Comparison of ENCODE assay signal across 8 cellular contexts in genomic region chr1:27668808-27669723, GRCh38. TPM values are rescaled to one million over a fixed set of nuclear protein-coding genes. Genes with fewer than 3 reads are reported as not detected.
DNase-seq lines count a peak whose midpoint lies in the region; ATAC-seq, FAIRE-seq and TF ChIP-seq lines count a peak whose summit lies in the region.

No MANE protein-coding gene starts in this region.

- in situ Hi-C loops in HepG2 (cut with HindIII; ENCODE audit: extremely low pct_ligation_motif_present, low pct_unique_long_range_greater_than_20kb): loop anchor here (5.0 kb wide), 1 partner anchor 53 kb away; no protein-coding TSS in a partner anchor

- no peaks in the 10 kb centered on the region for H3K9me3 Mint-ChIP-seq in central memory CD8-positive, alpha-beta T cell

- H3K36me3 ChIP-seq in HepG2 (replicated peaks in 1 of 2; ENCODE audit: control insufficient read depth in 1 of 2, insufficient read depth in 2 of 2, low read length in 2 of 2): no peaks in the 10 kb centered on the region

- H3K36me3 Mint-ChIP-seq in central memory CD8-positive, alpha-beta T cell (ENCODE audit: insufficient read depth): peaks cover 15% of the 10 kb centered on the region

- H4K20me1 ChIP-seq in HepG2 (ENCODE audit: insufficient read depth, low read length): no peaks in the 10 kb centered on the region

- BruUV-seq in HepG2 (replicated peaks; lab: Mats Ljungman, UMichigan): no TSS peak

- no peak for TF ChIP-seq EP300 in HepG2 (IDR thresholded peaks at IDR 0.05; ENCODE audit: low read depth in 2 of 2, low read length in 2 of 2)
- no peak for TF ChIP-seq EP300 in HepG2 (CRISPR knock-in tag; IDR thresholded peaks at IDR 0.05; ENCODE audit: borderline replicate concordance)

- H3K4me3 Mint-ChIP-seq in central memory CD8-positive, alpha-beta T cell: peak overlapping the region; percentile 63

- H3K27ac ChIP-seq in HepG2 (ENCODE audit: extremely low read length, insufficient read depth, low read length): no peak overlapping the region

- H3K9me3 ChIP-seq in HepG2 (ENCODE audit: low read length): no peaks in the 10 kb centered on the region

- peak; percentile 96 for TF ChIP-seq CTCF in HepG2 (CRISPR knock-in tag; IDR thresholded peaks at IDR 0.05)

- DNase-seq in NCI-H2029 treated with DMSO at 0.1 percent for 48 hours (lab: John Stamatoyannopoulos, UW) (peak; percentile 6), NCI-H2029 (lab: John Stamatoyannopoulos, UW) (no peak), NCI-H2081 treated with DMSO at 0.1 percent for 48 hours (lab: John Stamatoyannopoulos, UW) (peak; percentile 2), HepG2 (ENCODE audit: low spot score) (no peak)
- peak; percentile 68 for DNase-seq in activated CD4-positive, alpha-beta T cell treated with anti-CD3 and anti-CD28 coated beads for 1 hour
- peak; percentile 74 to 91 for DNase-seq in central memory CD8-positive, alpha-beta T cell (ENCODE audit: low spot score in 2 of 2)
- peak; percentile 92 for DNase-seq in stimulated activated CD4-positive, alpha-beta T cell treated with anti-CD3 and anti-CD28 coated beads, Interleukin-4, amount 100 ng/mL, for 1 hour

- peak; percentile 73 for TF ChIP-seq RAD21 in HepG2 (CRISPR knock-in tag; IDR thresholded peaks at IDR 0.05)

- no peak overlapping the region for H2AFZ ChIP-seq in HepG2 (ENCODE audit: low read length)

- H3K4me2 ChIP-seq in HepG2 (ENCODE audit: low read depth, low read length): peak overlapping the region; percentile 99

- intact Hi-C loops in HepG2 (cut with micrococcal nuclease; ENCODE audit: unreplicated experiment): loop anchor here (10.0 kb wide), 1 partner anchor 274 kb away; the partner anchor contains the start of gene GPR3

- peak overlapping the region; percentile 71 for H3K27ac Mint-ChIP-seq in central memory CD8-positive, alpha-beta T cell (ENCODE audit: low read depth)

- no peak for TF ChIP-seq POLR2A in HepG2 (IDR thresholded peaks at IDR 0.05; ENCODE audit: insufficient read depth in 1 of 2, low read depth in 2 of 2, low read length in 2 of 2)

- peaks cover 29% of the 10 kb centered on the region for H3K4me1 Mint-ChIP-seq in central memory CD8-positive, alpha-beta T cell

- peak; percentile 37 for ATAC-seq in central memory CD8-positive, alpha-beta T cell (replicated peaks; ENCODE audit: extremely low read depth, poor library complexity, severe bottlenecking)
- peak; percentile 28; the same call in 2 of the 3 replicates for ATAC-seq in HepG2
- no peak for ATAC-seq in HG03378 (IDR thresholded peaks at IDR 0.05; ENCODE audit: unreplicated experiment)

- POLR2A ChIA-PET in HepG2 (lab: Yijun Ruan, JAX): interaction anchor here (0.9 to 1.0 kb wide), 5 partner anchors 27 to 161 kb away, joined by 3 to 8 read pairs (median 4); partner anchors contain the start of genes PPP1R8 and STX12

- no peaks in the 10 kb centered on the region for H3K27me3 Mint-ChIP-seq in central memory CD8-positive, alpha-beta T cell

- no peak overlapping the region for H3K9ac ChIP-seq in HepG2 (ENCODE audit: insufficient read depth, low read depth, low read length)

- peaks cover 40% of the 10 kb centered on the region for H3K4me1 ChIP-seq in HepG2 (ENCODE audit: insufficient read depth, low read length)

- H3K27me3 ChIP-seq in HepG2 (ENCODE audit: control insufficient read depth in 1 of 2, insufficient read depth in 2 of 2, low read length in 2 of 2): no peaks in the 10 kb centered on the region

- CTCF ChIA-PET in HepG2 (lab: Yijun Ruan, JAX; ENCODE audit: low intra/inter-chr PET ratio, low total read pairs): interaction anchor here (1.7 kb wide), 1 partner anchor 50 kb away, joined by 7 read pairs; no protein-coding TSS in a partner anchor

- peak overlapping the region in 2 of 3 experiments; percentile 38 to 67; a peak in 4 of 6 replicates for H3K4me3 ChIP-seq in HepG2 (replicated peaks in 1 of 3; ENCODE audit: insufficient read depth in 1 of 3, low read depth in 2 of 3, low read length in 3 of 3)

- FAIRE-seq in HepG2 (lab: Jason Lieb, UNC): peak; percentile 52

- WGBS in HepG2 (ENCODE audit: low lambda C conversion rate): 10% methylated on average over 36 of the region's 36 CpGs

- H3K79me2 ChIP-seq in HepG2 (ENCODE audit: insufficient read depth, low read length): no peaks in the 10 kb centered on the region

TF ChIP-seq in HepG2, 621 proteins besides CTCF, POLR2A, EP300 and RAD21 (continues in another document):
- TF ChIP-seq FOSL2 (CRISPR knock-in tag; IDR thresholded peaks at IDR 0.05) (0 out of 2 replicates have a peak, but pooled peaks have one; percentile 10), ZKSCAN8 (CRISPR knock-in tag; IDR thresholded peaks at IDR 0.05; ENCODE audit: borderline replicate concordance) (no peak)

RNA-seq across cellular contexts. Expression of gene IFI6, which starts 2.9 kb away (rescaled TPM):
- total RNA-seq in HepG2 (2016; rRNA removed; fragmentation: Illumina TruSeq; extraction: Trizol): 6.1 and 13.2 TPM in 2 replicates
- total RNA-seq in HepG2 (2016; cell fraction: cytosol; rRNA removed; fragmentation: Illumina TruSeq; extraction: Trizol; ENCODE audit: low read depth): 2.7 and 3.0 TPM in 2 replicates
- total RNA-seq in HepG2 (2016; cell fraction: insoluble cytoplasmic fraction; rRNA removed; fragmentation: Illumina TruSeq; extraction: Trizol): 7.4 and 12.7 TPM in 2 replicates
- total RNA-seq in HepG2 (2016; cell fraction: membrane; rRNA removed; fragmentation: Illumina TruSeq; extraction: Trizol): 3.2 and 3.3 TPM in 2 replicates
- 8.4 and 10.6 TPM in 2 replicates for total RNA-seq in HepG2 (2016; cell fraction: nucleus; rRNA removed; fragmentation: Illumina TruSeq; extraction: Trizol)
- 12.9 and 21.8 TPM in 2 replicates for polyA plus RNA-seq in HepG2 (2011; rRNA removed)
- 18.2 and 23.3 TPM in 2 replicates for polyA plus RNA-seq in HepG2 (2011; cell fraction: cytosol; rRNA removed)
- 6.3 and 11.3 TPM in 2 replicates for polyA plus RNA-seq in HepG2 (2011; cell fraction: nucleus; rRNA removed)
- 10.8 and 16.9 TPM in 2 replicates for polyA plus RNA-seq in HepG2 (2012)
- 2.0 and 3.3 TPM in 2 replicates for polyA plus RNA-seq in HepG2 (2016; cell fraction: cytosol; fragmentation: Illumina TruSeq; extraction: Trizol; ENCODE audit: low read depth)
- polyA plus RNA-seq in HepG2 (2016; cell fraction: insoluble cytoplasmic fraction; fragmentation: Illumina TruSeq; extraction: Trizol; ENCODE audit: low read depth): 5.6 and 6.9 TPM in 2 replicates
- 3.2 and 3.9 TPM in 2 replicates for polyA plus RNA-seq in HepG2 (2016; cell fraction: membrane; fragmentation: Illumina TruSeq; extraction: Trizol; ENCODE audit: low read depth)
- polyA plus RNA-seq in HepG2 (2016; cell fraction: nucleus; fragmentation: Illumina TruSeq; extraction: Trizol; ENCODE audit: insufficient read depth, low read depth): 12.0 and 16.6 TPM in 2 replicates
- 7.1 and 42.2 TPM in 2 replicates for polyA minus RNA-seq in HepG2 (2011; rRNA and poly(A)+ RNA removed; ENCODE audit: low replicate concordance)
- polyA minus RNA-seq in HepG2 (2011; cell fraction: cytosol; rRNA and poly(A)+ RNA removed): 4.4 and 7.3 TPM in 2 replicates
- 1.3 and 1.4 TPM in 2 replicates for polyA minus RNA-seq in HepG2 (2011; cell fraction: nucleus; rRNA and poly(A)+ RNA removed)

RNA-seq across cellular contexts. Expression of gene FGR, which starts 34.1 kb away (rescaled TPM):
- total RNA-seq in HepG2 (2016; rRNA removed; fragmentation: Illumina TruSeq; extraction: Trizol): not detected in 2 replicates
- total RNA-seq in HepG2 (2016; cell fraction: cytosol; rRNA removed; fragmentation: Illumina TruSeq; extraction: Trizol; ENCODE audit: low read depth): not detected in 2 replicates
- not detected in 2 replicates for total RNA-seq in HepG2 (2016; cell fraction: insoluble cytoplasmic fraction; rRNA removed; fragmentation: Illumina TruSeq; extraction: Trizol)
- not detected in 2 replicates for total RNA-seq in HepG2 (2016; cell fraction: membrane; rRNA removed; fragmentation: Illumina TruSeq; extraction: Trizol)
- not detected in 2 replicates for total RNA-seq in HepG2 (2016; cell fraction: nucleus; rRNA removed; fragmentation: Illumina TruSeq; extraction: Trizol)
- polyA plus RNA-seq in HepG2 (2011; rRNA removed): 0.04 TPM in 1 of 2 replicates, not detected in the other
- 0.01 and 0.04 TPM in 2 replicates for polyA plus RNA-seq in HepG2 (2011; cell fraction: cytosol; rRNA removed)
- 0.14 and 0.33 TPM in 2 replicates for polyA plus RNA-seq in HepG2 (2011; cell fraction: nucleus; rRNA removed)
- polyA plus RNA-seq in HepG2 (2012): not detected in 2 replicates
- polyA plus RNA-seq in HepG2 (2016; cell fraction: cytosol; fragmentation: Illumina TruSeq; extraction: Trizol; ENCODE audit: low read depth): not detected in 2 replicates
- polyA plus RNA-seq in HepG2 (2016; cell fraction: insoluble cytoplasmic fraction; fragmentation: Illumina TruSeq; extraction: Trizol; ENCODE audit: low read depth): not detected in 2 replicates
- not detected in 2 replicates for polyA plus RNA-seq in HepG2 (2016; cell fraction: membrane; fragmentation: Illumina TruSeq; extraction: Trizol; ENCODE audit: low read depth)
- not detected in 2 replicates for polyA plus RNA-seq in HepG2 (2016; cell fraction: nucleus; fragmentation: Illumina TruSeq; extraction: Trizol; ENCODE audit: insufficient read depth, low read depth)
- 0.33 TPM in 1 of 2 replicates, not detected in the other for polyA minus RNA-seq in HepG2 (2011; rRNA and poly(A)+ RNA removed; ENCODE audit: low replicate concordance)
- polyA minus RNA-seq in HepG2 (2011; cell fraction: cytosol; rRNA and poly(A)+ RNA removed): not detected in 2 replicates
- polyA minus RNA-seq in HepG2 (2011; cell fraction: nucleus; rRNA and poly(A)+ RNA removed): not detected in 2 replicates

RNA-seq across cellular contexts. Expression of gene FAM76A, which starts 56.7 kb away (rescaled TPM):
- 15.7 and 18.8 TPM in 2 replicates for total RNA-seq in HepG2 (2016; rRNA removed; fragmentation: Illumina TruSeq; extraction: Trizol)
- total RNA-seq in HepG2 (2016; cell fraction: cytosol; rRNA removed; fragmentation: Illumina TruSeq; extraction: Trizol; ENCODE audit: low read depth): 4.5 and 5.0 TPM in 2 replicates
- 15.9 and 19.6 TPM in 2 replicates for total RNA-seq in HepG2 (2016; cell fraction: insoluble cytoplasmic fraction; rRNA removed; fragmentation: Illumina TruSeq; extraction: Trizol)
- total RNA-seq in HepG2 (2016; cell fraction: membrane; rRNA removed; fragmentation: Illumina TruSeq; extraction: Trizol): 11.5 and 13.7 TPM in 2 replicates
- total RNA-seq in HepG2 (2016; cell fraction: nucleus; rRNA removed; fragmentation: Illumina TruSeq; extraction: Trizol): 9.9 and 11.7 TPM in 2 replicates
- 4.2 and 4.6 TPM in 2 replicates for polyA plus RNA-seq in HepG2 (2011; rRNA removed)
- 2.1 and 3.9 TPM in 2 replicates for polyA plus RNA-seq in HepG2 (2011; cell fraction: cytosol; rRNA removed)
- polyA plus RNA-seq in HepG2 (2011; cell fraction: nucleus; rRNA removed): 4.1 and 5.8 TPM in 2 replicates
- 4.9 and 5.9 TPM in 2 replicates for polyA plus RNA-seq in HepG2 (2012)
- 1.9 and 2.3 TPM in 2 replicates for polyA plus RNA-seq in HepG2 (2016; cell fraction: cytosol; fragmentation: Illumina TruSeq; extraction: Trizol; ENCODE audit: low read depth)
- 11.7 and 12.5 TPM in 2 replicates for polyA plus RNA-seq in HepG2 (2016; cell fraction: insoluble cytoplasmic fraction; fragmentation: Illumina TruSeq; extraction: Trizol; ENCODE audit: low read depth)
- 2.9 and 4.4 TPM in 2 replicates for polyA plus RNA-seq in HepG2 (2016; cell fraction: membrane; fragmentation: Illumina TruSeq; extraction: Trizol; ENCODE audit: low read depth)
- 14.7 and 19.0 TPM in 2 replicates for polyA plus RNA-seq in HepG2 (2016; cell fraction: nucleus; fragmentation: Illumina TruSeq; extraction: Trizol; ENCODE audit: insufficient read depth, low read depth)
- polyA minus RNA-seq in HepG2 (2011; rRNA and poly(A)+ RNA removed; ENCODE audit: low replicate concordance): 4.4 and 5.1 TPM in 2 replicates
- 5.9 and 8.0 TPM in 2 replicates for polyA minus RNA-seq in HepG2 (2011; cell fraction: cytosol; rRNA and poly(A)+ RNA removed)
- polyA minus RNA-seq in HepG2 (2011; cell fraction: nucleus; rRNA and poly(A)+ RNA removed): 10.9 and 18.0 TPM in 2 replicates

Comparison
In these comparisons a context has a peak if more than half of its experiments do, and no peak if none do; other contexts are left out.
1. DNase-seq: peak in NCI-H2029 treated with DMSO at 0.1 percent for 48 hours (single experiment), NCI-H2081 treated with DMSO at 0.1 percent for 48 hours (single experiment), activated CD4-positive, alpha-beta T cell treated with anti-CD3 and anti-CD28 coated beads for 1 hour (single experiment), central memory CD8-positive, alpha-beta T cell (2 of 2) and stimulated activated CD4-positive, alpha-beta T cell treated with anti-CD3 and anti-CD28 coated beads, Interleukin-4, amount 100 ng/mL, for 1 hour (single experiment); none in NCI-H2029 (single experiment) and HepG2 (single experiment).